1 cellular context compared by ENCODE assay signal in genomic region chr19:50475736-50476223, GRCh38.
TF ChIP-seq lines count a peak whose summit lies in the region.

No MANE protein-coding gene starts in this region.

TF ChIP-seq in H1, 55 proteins besides CTCF, POLR2A, EP300 and RAD21:
- TF ChIP-seq FOSL1 (IDR thresholded peaks at IDR 0.05; ENCODE audit: insufficient read depth, low read depth, low read length) (no peak), KDM4A (IDR thresholded peaks at IDR 0.05; ENCODE audit: low read depth, low read length, severe bottlenecking) (peak; percentile 35), KDM1A (IDR thresholded peaks at IDR 0.05; ENCODE audit: borderline replicate concordance, low read length) (peak; percentile 10; the same call in 1 of the 2 replicates)
TF ChIP-seq in H1: peak in this region for 2.
